Comparison of ENCODE assay signal across 2 cellular contexts in the genomic region with DNA sequence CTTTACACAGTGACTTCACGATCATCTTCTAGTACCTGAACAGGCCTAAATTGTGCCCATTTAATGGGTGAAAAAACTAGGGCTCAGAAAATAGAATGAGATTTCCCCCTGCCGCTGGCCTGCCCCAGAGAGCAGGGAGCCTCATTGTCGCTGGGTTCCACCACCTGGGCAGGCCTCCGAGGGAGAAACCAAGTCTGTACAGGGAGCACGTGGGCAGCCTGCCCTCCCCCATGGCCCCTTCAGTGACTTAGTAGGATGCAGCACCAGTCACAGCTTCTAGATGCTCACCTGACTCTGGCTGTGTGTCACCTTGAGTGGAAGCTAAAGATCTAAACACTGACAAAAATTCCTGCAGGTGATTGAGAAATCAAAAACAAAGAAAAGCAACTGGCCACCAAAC.
TF ChIP-seq lines count a peak whose summit lies in the region.

No MANE protein-coding gene starts in this region.

TF ChIP-seq in IMR-90, 13 proteins besides CTCF, POLR2A, EP300 and RAD21:
- TF ChIP-seq MXI1 (IDR thresholded peaks at IDR 0.05; ENCODE audit: borderline replicate concordance, low read depth, low read length): no peak
- no peak for TF ChIP-seq BHLHE40 (IDR thresholded peaks at IDR 0.05; ENCODE audit: low read depth, low read length)
- TF ChIP-seq CHD1 (IDR thresholded peaks at IDR 0.05; ENCODE audit: low read depth, low read length): no peak
TF ChIP-seq in IMR-90: peak in this region for 0.

TF ChIP-seq in HEK293T, 16 proteins besides CTCF, POLR2A, EP300 and RAD21:
- TF ChIP-seq ELF4 (IDR thresholded peaks at IDR 0.05): no peak
- no peak for TF ChIP-seq NFRKB (IDR thresholded peaks at IDR 0.05)
- no peak for TF ChIP-seq FOXK2 (IDR thresholded peaks at IDR 0.05)
- TF ChIP-seq SUZ12 (IDR thresholded peaks at IDR 0.05): no peak
- TF ChIP-seq FOXA1 (IDR thresholded peaks at IDR 0.05): no peak
- no peak for TF ChIP-seq LEF1 (IDR thresholded peaks at IDR 0.05; ENCODE audit: borderline replicate concordance)
- TF ChIP-seq, protein P1, sequence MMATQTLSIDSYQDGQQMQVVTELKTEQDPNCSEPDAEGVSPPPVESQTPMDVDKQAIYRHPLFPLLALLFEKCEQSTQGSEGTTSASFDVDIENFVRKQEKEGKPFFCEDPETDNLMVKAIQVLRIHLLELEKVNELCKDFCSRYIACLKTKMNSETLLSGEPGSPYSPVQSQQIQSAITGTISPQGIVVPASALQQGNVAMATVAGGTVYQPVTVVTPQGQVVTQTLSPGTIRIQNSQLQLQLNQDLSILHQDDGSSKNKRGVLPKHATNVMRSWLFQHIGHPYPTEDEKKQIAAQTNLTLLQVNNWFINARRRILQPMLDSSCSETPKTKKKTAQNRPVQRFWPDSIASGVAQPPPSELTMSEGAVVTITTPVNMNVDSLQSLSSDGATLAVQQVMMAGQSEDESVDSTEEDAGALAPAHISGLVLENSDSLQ (IDR thresholded peaks at IDR 0.05): no peak
- TF ChIP-seq CTBP1 (IDR thresholded peaks at IDR 0.05; ENCODE audit: borderline replicate concordance): no peak
- no peak for TF ChIP-seq BHLHE40 (IDR thresholded peaks at IDR 0.05; ENCODE audit: borderline replicate concordance)
- TF ChIP-seq ARNT (IDR thresholded peaks at IDR 0.05): no peak
- no peak for TF ChIP-seq HDGF (IDR thresholded peaks at IDR 0.05; ENCODE audit: borderline replicate concordance)
- no peak for TF ChIP-seq L3MBTL2 (conservative IDR thresholded peaks at IDR 0.05)
- no peak for TF ChIP-seq SP1 (IDR thresholded peaks at IDR 0.05)
